9 cellular contexts compared by ENCODE assay signal in the genomic region with DNA sequence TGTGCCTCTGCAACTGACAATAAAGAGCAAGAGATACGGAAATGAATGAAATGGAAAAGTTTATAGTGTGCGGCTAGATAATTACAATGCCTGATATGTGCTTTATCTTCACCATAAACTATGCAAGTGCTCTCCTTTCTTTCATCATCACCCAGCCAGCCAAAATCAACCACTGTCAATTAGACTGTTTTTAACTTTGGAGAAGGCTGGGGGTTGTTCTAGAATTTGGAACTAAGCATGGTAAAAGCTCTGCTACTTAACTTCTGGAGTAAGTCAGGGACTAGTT.
"Had no signal": no experiment of that assay in that cellular context is flagged by ENCODE, and none has a peak within 500 bp of the region (broad histone marks: within the 10 kb centered on the region; RNA-seq: fewer than 3 reads in every experiment).

No MANE protein-coding gene starts in this region.

- H3K9ac ChIP-seq: neural progenitor cell had no signal

- H3K9me3 ChIP-seq: breast epithelium, heart right ventricle, lower lobe of right lung, spleen, thoracic aorta, upper lobe of right lung had no signal

- H3K4me1 ChIP-seq: breast epithelium, lower lobe of right lung, neural progenitor cell, spleen, upper lobe of right lung had no signal

- H3K4me3 ChIP-seq: heart right ventricle, lower lobe of right lung, neural progenitor cell, spleen, thoracic aorta, upper lobe of right lung had no signal

- H3K4me2 ChIP-seq: neural progenitor cell had no signal

- H3K36me3 ChIP-seq: breast epithelium, heart right ventricle, lower lobe of right lung, neural progenitor cell, spleen, thoracic aorta, upper lobe of right lung had no signal

- H3K27me3 ChIP-seq: breast epithelium, heart right ventricle, neural progenitor cell, upper lobe of right lung had no signal

- H3K27ac ChIP-seq: breast epithelium, heart right ventricle, lower lobe of right lung, neural progenitor cell, spleen, thoracic aorta, upper lobe of right lung had no signal

- H2AFZ ChIP-seq: neural progenitor cell had no signal

- DNase-seq: activated B cell treated with CpG ODN at 0.5 μM for 24 hours, lower lobe of right lung, naive B cell, spleen, upper lobe of right lung had no signal
